ENCODE assay signal across 1 cellular context in genomic region chr16:66872927-66873684, GRCh38.
A peak's percentile ranks its signal among the peaks of the same experiment; 100 is the strongest.
TF ChIP-seq lines count a peak whose summit lies in the region.

No MANE protein-coding gene starts in this region.

TF ChIP-seq in K562, 482 proteins besides CTCF, POLR2A, EP300 and RAD21 (continued from another document and continues in another):
- TF ChIP-seq ZNF23 (CRISPR knock-in tag; IDR thresholded peaks at IDR 0.05) (no peak), ZNF316 (IDR thresholded peaks at IDR 0.05) (no peak), FOXM1 (IDR thresholded peaks at IDR 0.05; ENCODE audit: low read depth) (no peak), FOXM1 (CRISPR knock-in tag; IDR thresholded peaks at IDR 0.05; ENCODE audit: low read depth) (no peak), ZNF121 (CRISPR knock-in tag; conservative IDR thresholded peaks at IDR 0.05) (no peak), ZNF239 (CRISPR knock-in tag; IDR thresholded peaks at IDR 0.05) (no peak), EZH2 (IDR thresholded peaks at IDR 0.05; ENCODE audit: borderline replicate concordance, low read depth, low read length) (no peak), HOMEZ (CRISPR knock-in tag; IDR thresholded peaks at IDR 0.05) (no peak), ZFP91 (CRISPR knock-in tag; IDR thresholded peaks at IDR 0.05) (no peak), XRCC4 (IDR thresholded peaks at IDR 0.05; ENCODE audit: extremely low read depth, insufficient read depth, insufficient read length) (no peak), NR2C1 (IDR thresholded peaks at IDR 0.05) (no peak), NR2C1 (tag; IDR thresholded peaks at IDR 0.05) (no peak), PTTG1 (tag; IDR thresholded peaks at IDR 0.05; ENCODE audit: low read depth) (no peak), ARNT (IDR thresholded peaks at IDR 0.05) (0 out of 4 replicates have a peak, but pooled peaks of 1 of the 2 experiments have one; percentile 32), ZEB2 (IDR thresholded peaks at IDR 0.05) (peak; percentile 20; the same call in 1 of the 2 replicates), PRPF4 (IDR thresholded peaks at IDR 0.05; ENCODE audit: insufficient read depth, low read depth, low read length, poor library complexity, severe bottlenecking) (no peak), SAFB (IDR thresholded peaks at IDR 0.05; ENCODE audit: borderline replicate concordance, low read depth, low read length) (no peak), ZNF217 (CRISPR knock-in tag; IDR thresholded peaks at IDR 0.05) (no peak), ZBTB33 (CRISPR knock-in tag; IDR thresholded peaks at IDR 0.05) (peak; percentile 66; the same call in 1 of the 2 replicates), IRF2 (CRISPR knock-in tag; IDR thresholded peaks at IDR 0.05) (no peak), MTF1 (CRISPR knock-in tag; IDR thresholded peaks at IDR 0.05; ENCODE audit: borderline replicate concordance) (no peak), CXXC5 (CRISPR knock-in tag; IDR thresholded peaks at IDR 0.05) (peak; percentile 90), TAF15 (IDR thresholded peaks at IDR 0.05; ENCODE audit: low read depth, low read length) (no peak), ZNF124 (CRISPR knock-in tag; IDR thresholded peaks at IDR 0.05) (no peak), DDX20 (tag; IDR thresholded peaks at IDR 0.05; ENCODE audit: low read depth) (no peak), ZNF830 (CRISPR knock-in tag; IDR thresholded peaks at IDR 0.05) (no peak), PTRF (tag; IDR thresholded peaks at IDR 0.05) (no peak), PRDM10 (IDR thresholded peaks at IDR 0.05; ENCODE audit: partially characterized antibody) (peak; percentile 75), SUPT5H (IDR thresholded peaks at IDR 0.05) (peak; percentile 40; the same call in 1 of the 2 replicates), ATF2 (CRISPR knock-in tag; IDR thresholded peaks at IDR 0.05) (no peak), E2F4 (CRISPR knock-in tag; IDR thresholded peaks at IDR 0.05; ENCODE audit: low read depth) (no peak), NR2F6 (CRISPR knock-in tag; IDR thresholded peaks at IDR 0.05) (no peak), ZNF444 (CRISPR knock-in tag; IDR thresholded peaks at IDR 0.05) (no peak), LCOR (CRISPR knock-in tag; IDR thresholded peaks at IDR 0.05) (peak; percentile 93), HDAC8 (tag; IDR thresholded peaks at IDR 0.05) (no peak), NCOR1 (IDR thresholded peaks at IDR 0.05) (no peak), GABPB1 (CRISPR knock-in tag; IDR thresholded peaks at IDR 0.05) (peak; percentile 72; the same call in 1 of the 2 replicates), ZC3H8 (IDR thresholded peaks at IDR 0.05) (no peak), ELK1 (CRISPR knock-in tag; IDR thresholded peaks at IDR 0.05) (no peak), MLX (CRISPR knock-in tag; conservative IDR thresholded peaks at IDR 0.05) (no peak), TCF7 (IDR thresholded peaks at IDR 0.05; ENCODE audit: borderline replicate concordance) (no peak), ASH1L (IDR thresholded peaks at IDR 0.05; ENCODE audit: borderline replicate concordance, low read depth, partially characterized antibody) (no peak), HCFC1 (IDR thresholded peaks at IDR 0.05; ENCODE audit: low read depth, low read length) (peak; percentile 25; the same call in 1 of the 2 replicates), ARID4B (CRISPR knock-in tag; IDR thresholded peaks at IDR 0.05) (0 out of 2 replicates have a peak, but pooled peaks have one; percentile 27), RBM14 (IDR thresholded peaks at IDR 0.05; ENCODE audit: borderline replicate concordance, insufficient read depth, low read depth, low read length) (no peak), POLR2H (tag; IDR thresholded peaks at IDR 0.05; ENCODE audit: low read depth) (no peak), CCNT2 (IDR thresholded peaks at IDR 0.05; ENCODE audit: borderline replicate concordance, extremely low read depth, insufficient read length, low read depth, low read length) (peak; percentile 81), RUNX1 (IDR thresholded peaks at IDR 0.05; ENCODE audit: low read depth) (no peak), ATF3 (IDR thresholded peaks at IDR 0.05) (peak; percentile 70; the same call in 1 of the 2 replicates), ATF3 (CRISPR knock-in tag; conservative IDR thresholded peaks at IDR 0.05) (peak; percentile 40; the same call in 1 of the 2 replicates)
